In genomic region chr17:38871992-38872605, GRCh38 we compare ENCODE assay signal across 9 cellular contexts. TPM values are rescaled to one million over a fixed set of nuclear protein-coding genes. Genes with fewer than 3 reads are reported as not detected.
DNase-seq lines count a peak whose midpoint lies in the region; ATAC-seq and TF ChIP-seq lines count a peak whose summit lies in the region.
"Had no signal": no experiment of that assay in that cellular context is flagged by ENCODE, and none has a peak within 500 bp of the region (broad histone marks: within the 10 kb centered on the region; RNA-seq: fewer than 3 reads in every experiment).

No MANE protein-coding gene starts in this region.

- ATAC-seq in HG02840 (IDR thresholded peaks at IDR 0.05; ENCODE audit: low FRiP score, unreplicated experiment) (no peak), GM19452 (IDR thresholded peaks at IDR 0.05; ENCODE audit: unreplicated experiment) (no peak)

- peaks cover 24% of the 10 kb centered on the region for H4K20me1 ChIP-seq in GM23248 (ENCODE audit: insufficient read depth)

- peaks cover 38% of the 10 kb centered on the region for H3F3A ChIP-seq in GM23248 (ENCODE audit: insufficient read depth)

- H3K27me3 Mint-ChIP-seq in T-helper 1 cell treated with Interleukin-12 subunit alpha and Interleukin-12 subunit beta and Interleukin-4 antibody, amounts not matched to agents 30 μg/mL and 1 μg/mL, for 36 hours (ENCODE audit: low read depth): no peaks in the 10 kb centered on the region

- H3K4me1 Mint-ChIP-seq in T-helper 1 cell treated with Interleukin-12 subunit alpha and Interleukin-12 subunit beta and Interleukin-4 antibody, amounts not matched to agents 30 μg/mL and 1 μg/mL, for 36 hours (ENCODE audit: low read depth): peaks cover 52% of the 10 kb centered on the region

- H3K4me1 ChIP-seq in GM23248 (ENCODE audit: insufficient read depth) (peaks cover 56% of the 10 kb centered on the region), skeletal muscle tissue (ENCODE audit: control insufficient read depth in 3 of 3, insufficient read depth in 3 of 3, low read length in 3 of 3) (peaks cover 47 to 67% (median 55%) of the 10 kb centered on the region in 3 donors), testis (peaks cover 36% of the 10 kb centered on the region)

- in situ Hi-C loops in GM23248 (cut with MboI): no loop called here

- H3K4me3 Mint-ChIP-seq in T-helper 1 cell treated with Interleukin-12 subunit alpha and Interleukin-12 subunit beta and Interleukin-4 antibody, amounts not matched to agents 30 μg/mL and 1 μg/mL, for 36 hours: peak overlapping the region; percentile 93

- peak overlapping the region; percentile 86 for H3K27ac Mint-ChIP-seq in T-helper 1 cell treated with Interleukin-12 subunit alpha and Interleukin-12 subunit beta and Interleukin-4 antibody, amounts not matched to agents 30 μg/mL and 1 μg/mL, for 36 hours

- intact Hi-C loops in testis (cut with DNase I; ENCODE audit: low total_unique reads): no loop called here

- TF ChIP-seq POLR2A in testis (IDR thresholded peaks at IDR 0.05): no peak

- H3K9me2 ChIP-seq in GM23248 (ENCODE audit: insufficient read depth): no peaks in the 10 kb centered on the region

- H3K4me3 ChIP-seq in GM23248: peak overlapping the region; percentile 100
- peak overlapping the region; percentile 96 for H3K4me3 ChIP-seq in fibroblast of the aortic adventitia (ENCODE audit: low read depth, low read length)
- peak overlapping the region; percentile 75 to 97 (median 97) for H3K4me3 ChIP-seq in skeletal muscle tissue (ENCODE audit: low read length in 3 of 3)
- no peak overlapping the region for H3K4me3 ChIP-seq in testis

- no peaks in the 10 kb centered on the region; the same call in 1 of the 2 replicates for H3K36me3 ChIP-seq in GM23248 (ENCODE audit: low read depth)
- H3K36me3 ChIP-seq in skeletal muscle tissue (ENCODE audit: control insufficient read depth in 3 of 3, insufficient read depth in 3 of 3, low read length in 3 of 3): peaks cover 0 to 4% (median 2%) of the 10 kb centered on the region in 3 donors
- H3K36me3 ChIP-seq in testis (ENCODE audit: low read depth, missing control alignments): no peaks in the 10 kb centered on the region

- H3K27me3 ChIP-seq in GM23248 (replicated peaks; ENCODE audit: insufficient read depth) (no peaks in the 10 kb centered on the region), skeletal muscle tissue (ENCODE audit: control insufficient read depth in 3 of 3, insufficient read depth in 3 of 3, low read length in 3 of 3) (no peaks in the 10 kb centered on the region), testis (no peaks in the 10 kb centered on the region)

- H3K9ac ChIP-seq in GM23248 (peak overlapping the region; percentile 99), skeletal muscle tissue (ENCODE audit: low read depth in 1 of 3, low read length in 3 of 3) (peak overlapping the region; percentile 5 to 99 (median 68))

- no peak overlapping the region for H2AFZ ChIP-seq in GM23248

- WGBS in GM23248 (ENCODE audit: low coverage in 1 of 2, low lambda C conversion rate in 2 of 2, missing lambda C conversion rate in 2 of 2), 2 experiments: 14 to 19% methylated on average over 4 to 5 of the region's 5 CpGs
- 49 to 67% methylated on average over 4 to 5 of the region's 5 CpGs for WGBS in testis, 2 donors

- TF ChIP-seq CTCF in fibroblast of the aortic adventitia (IDR thresholded peaks at IDR 0.05; ENCODE audit: insufficient read depth, low read length) (no peak), testis (IDR thresholded peaks at IDR 0.05) (no peak)

- H3K36me3 Mint-ChIP-seq in T-helper 1 cell treated with Interleukin-12 subunit alpha and Interleukin-12 subunit beta and Interleukin-4 antibody, amounts not matched to agents 30 μg/mL and 1 μg/mL, for 36 hours (ENCODE audit: low read depth): peaks cover 10% of the 10 kb centered on the region

- H3K9me3 ChIP-seq in GM23248 (ENCODE audit: low read depth) (no peaks in the 10 kb centered on the region), skeletal muscle tissue (ENCODE audit: control insufficient read depth in 3 of 3, low read length in 3 of 3) (no peaks in the 10 kb centered on the region), testis (no peaks in the 10 kb centered on the region)

- DNase-seq in GM23248: no peak
- DNase-seq in fibroblast of the aortic adventitia (ENCODE audit: low read depth): no peak
- no peak for DNase-seq in testis
- no peak for DNase-seq in SHP77 (lab: John Stamatoyannopoulos, UW)
- DNase-seq: GOT3 had no signal

- H3K27ac ChIP-seq in GM23248 (peak overlapping the region; percentile 96), skeletal muscle tissue (ENCODE audit: low read depth, low read length) (peak overlapping the region; percentile 54), testis (no peak overlapping the region)

- peaks cover 71% of the 10 kb centered on the region for H3K79me2 ChIP-seq in GM23248 (ENCODE audit: insufficient read depth)

- peak overlapping the region; percentile 98 for H3K4me2 ChIP-seq in GM23248 (ENCODE audit: unreplicated experiment)

- no peaks in the 10 kb centered on the region for H3K9me3 Mint-ChIP-seq in T-helper 1 cell treated with Interleukin-12 subunit alpha and Interleukin-12 subunit beta and Interleukin-4 antibody, amounts not matched to agents 30 μg/mL and 1 μg/mL, for 36 hours

RNA-seq across cellular contexts. Expression of gene LASP1, which starts 2.2 kb away (rescaled TPM):
- total RNA-seq in GM23248 (2014; rRNA removed; shearing (Covaris generic)): 207 and 250 TPM in 2 replicates
- 198 and 203 TPM in 2 replicates for polyA plus RNA-seq in GM23248 (2016; fragmentation: Nextera tagmentation; extraction: Ambion mirVana)
- 65.6 and 174 TPM in 2 replicates for total RNA-seq in fibroblast of the aortic adventitia (ENCODE audit: low replicate concordance)
- total RNA-seq in skeletal muscle tissue: 37.1 TPM
- total RNA-seq in testis: 10 to 100 TPM; 60.3 to 83.2 TPM
- 58.2 TPM for polyA plus RNA-seq in testis (ENCODE audit: insufficient read depth, low read depth, low replicate concordance)

RNA-seq across cellular contexts. Expression of gene RPL23, which starts 18.6 kb away (rescaled TPM):
- total RNA-seq in GM23248 (2014; rRNA removed; shearing (Covaris generic)): 516 and 553 TPM in 2 replicates
- polyA plus RNA-seq in GM23248 (2016; fragmentation: Nextera tagmentation; extraction: Ambion mirVana) (1,114 and 1,221 TPM in 2 replicates), testis (ENCODE audit: insufficient read depth, low read depth, low replicate concordance) (912 TPM)
- total RNA-seq in fibroblast of the aortic adventitia (ENCODE audit: low replicate concordance) (638 and 2,401 TPM in 2 replicates), skeletal muscle tissue (2,779 TPM), testis (100 to 1,000 TPM; 406 to 746 TPM)

RNA-seq across cellular contexts. Expression of gene CWC25, which starts 47.0 kb away (rescaled TPM):
- 9.7 and 18.7 TPM in 2 replicates for total RNA-seq in GM23248 (2014; rRNA removed; shearing (Covaris generic))
- polyA plus RNA-seq in GM23248 (2016; fragmentation: Nextera tagmentation; extraction: Ambion mirVana): 13.3 and 14.2 TPM in 2 replicates
- total RNA-seq in fibroblast of the aortic adventitia (ENCODE audit: low replicate concordance): 10.4 and 27.8 TPM in 2 replicates
- total RNA-seq in skeletal muscle tissue: 12.0 TPM
- 10 to 100 TPM; 23.9 to 67.1 TPM for total RNA-seq in testis
- 41.9 TPM for polyA plus RNA-seq in testis (ENCODE audit: insufficient read depth, low read depth, low replicate concordance)

Comparison
In these comparisons a context has a peak if more than half of its experiments do, and no peak if none do; other contexts are left out.
1. H3K27ac ChIP-seq: peak in GM23248 (single experiment) and skeletal muscle tissue (single experiment); none in testis (0 of 2).
2. H3K4me3 ChIP-seq: peak in GM23248 (single experiment), fibroblast of the aortic adventitia (single experiment) and skeletal muscle tissue (3 of 3); none in testis (0 of 2).